1 cellular context compared by ENCODE assay signal in the genomic region with DNA sequence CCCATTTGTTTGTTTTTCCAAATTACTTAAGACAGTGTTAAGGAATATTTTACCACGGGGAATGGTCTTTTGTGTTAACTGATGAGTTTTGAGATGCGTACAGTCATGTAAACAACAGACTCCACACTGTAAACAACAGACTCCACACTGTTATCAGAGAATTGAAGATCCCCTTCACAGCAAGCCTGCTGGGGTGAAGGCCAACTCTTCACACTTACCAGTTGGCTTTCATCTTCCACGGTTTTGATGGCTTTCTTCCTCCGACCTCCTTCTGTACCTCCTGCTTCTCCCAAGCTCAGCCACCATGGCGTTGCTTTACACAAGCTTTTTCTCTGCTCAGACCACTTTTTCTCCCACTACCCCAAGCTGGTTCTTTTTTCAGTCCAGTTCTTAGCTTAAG.
TF ChIP-seq lines count a peak whose summit lies in the region.

No MANE protein-coding gene starts in this region.

TF ChIP-seq in H1, 55 proteins besides CTCF, POLR2A, EP300 and RAD21:
- TF ChIP-seq GABPA (IDR thresholded peaks at IDR 0.05; ENCODE audit: borderline replicate concordance, insufficient read depth, low read length): no peak
- TF ChIP-seq BRCA1 (IDR thresholded peaks at IDR 0.05; ENCODE audit: low read depth, low read length): no peak
- TF ChIP-seq POU5F1 (IDR thresholded peaks at IDR 0.05; ENCODE audit: low read depth, low read length): no peak
